1 cellular context compared by ENCODE assay signal in the genomic region with DNA sequence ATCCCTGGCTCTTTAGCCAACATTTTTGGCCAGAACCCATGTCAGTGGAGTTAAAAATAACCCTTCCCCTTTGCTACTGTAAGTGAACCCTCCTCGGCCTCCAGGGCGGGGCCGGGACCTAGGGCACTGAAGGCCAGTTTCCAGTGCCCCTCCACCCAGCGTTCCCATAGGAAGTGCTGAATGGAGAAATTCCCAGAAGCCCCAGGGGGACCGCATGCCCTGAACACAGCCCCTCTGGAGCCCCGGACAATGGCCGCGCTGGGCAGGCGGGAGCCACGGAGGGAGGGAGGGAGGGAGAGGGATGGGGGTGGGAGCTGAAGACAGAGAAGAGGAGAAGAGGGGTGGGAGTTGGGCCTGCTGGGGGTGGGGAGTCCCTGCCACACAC.
TF ChIP-seq lines count a peak whose summit lies in the region.

No MANE protein-coding gene starts in this region.

TF ChIP-seq in H1, 55 proteins besides CTCF, POLR2A, EP300 and RAD21:
- TF ChIP-seq TEAD4 (IDR thresholded peaks at IDR 0.05; ENCODE audit: low read depth, low read length) (no peak), GABPA (IDR thresholded peaks at IDR 0.05; ENCODE audit: borderline replicate concordance, insufficient read depth, low read length) (no peak)
- TF ChIP-seq, protein P1, sequence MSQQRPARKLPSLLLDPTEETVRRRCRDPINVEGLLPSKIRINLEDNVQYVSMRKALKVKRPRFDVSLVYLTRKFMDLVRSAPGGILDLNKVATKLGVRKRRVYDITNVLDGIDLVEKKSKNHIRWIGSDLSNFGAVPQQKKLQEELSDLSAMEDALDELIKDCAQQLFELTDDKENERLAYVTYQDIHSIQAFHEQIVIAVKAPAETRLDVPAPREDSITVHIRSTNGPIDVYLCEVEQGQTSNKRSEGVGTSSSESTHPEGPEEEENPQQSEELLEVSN (IDR thresholded peaks at IDR 0.05) = 0 out of 2 replicates have a peak, but pooled peaks have one; percentile 4
